ENCODE assay signal across 25 cellular contexts in the genomic region with DNA sequence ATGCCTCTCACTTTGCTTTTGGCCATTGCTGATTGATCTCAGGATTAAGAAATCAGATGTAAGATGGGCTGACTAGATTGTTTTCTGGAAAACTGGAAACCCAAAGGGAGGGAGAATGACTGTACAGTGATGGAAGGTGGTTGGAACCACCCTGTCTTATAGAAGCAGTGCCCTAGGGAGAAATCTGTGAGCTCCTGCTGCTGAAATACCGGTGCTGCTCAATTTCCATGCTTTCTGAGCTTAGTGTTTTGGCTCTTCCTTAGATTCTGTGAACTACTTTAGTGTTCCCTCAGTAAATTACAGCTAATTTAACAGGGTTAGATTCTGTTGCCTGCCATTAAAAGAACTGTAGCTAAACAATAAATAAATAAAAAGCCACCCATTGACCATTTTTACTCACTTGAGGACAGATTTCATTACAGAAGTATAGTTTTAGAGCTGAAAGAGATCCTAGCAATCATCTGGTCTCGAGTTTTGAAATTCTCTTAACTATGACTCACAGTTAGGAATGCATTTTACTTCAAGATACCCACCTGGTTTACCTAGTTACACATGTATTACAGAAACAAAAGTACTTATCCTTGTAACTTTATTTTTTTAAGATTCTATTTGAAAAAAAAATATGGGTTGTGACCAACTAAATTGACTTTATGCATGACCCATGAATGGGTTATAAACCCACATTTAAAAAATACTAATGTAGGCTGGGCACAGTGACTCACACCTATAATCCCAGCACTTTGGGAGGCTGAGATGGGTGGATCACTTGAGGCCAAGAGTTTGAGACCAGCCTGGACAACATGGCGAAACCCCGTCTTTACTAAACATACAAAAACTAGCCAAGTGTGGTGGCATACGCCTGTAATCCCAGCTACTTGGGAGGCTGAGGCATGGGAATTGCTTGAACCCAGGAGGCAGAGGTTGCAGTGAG. TPM values are rescaled to one million over a fixed set of nuclear protein-coding genes. Genes with fewer than 3 reads are reported as not detected.
DNase-seq lines count a peak whose midpoint lies in the region; ATAC-seq, FAIRE-seq and TF ChIP-seq lines count a peak whose summit lies in the region.
"Had no signal": no experiment of that assay in that cellular context is flagged by ENCODE, and none has a peak within 500 bp of the region (broad histone marks: within the 10 kb centered on the region; RNA-seq: fewer than 3 reads in every experiment).

No MANE protein-coding gene starts in this region.

- ATAC-seq in WTC11: no peak
- ATAC-seq in gastroesophageal sphincter: no peak
- ATAC-seq: activated CD4-positive, CD25-positive, alpha-beta regulatory T cell treated with anti-CD3 and anti-CD28 coated beads, Interleukin-2, amount 50 U/mL, for 24 hours; activated CD8-positive, alpha-beta T cell treated with anti-CD3 and anti-CD28 coated beads, Interleukin-2, amount 10 ng/mL, durations not matched to agents 7 days and 5 days; activated T-cell treated with anti-CD3 and anti-CD28 coated beads, Interleukin-2, amount 50 U/mL, for 4 hours had no signal

- WGBS in gastroesophageal sphincter (ENCODE audit: low coverage in 1 of 2), 2 donors: 78 to 91% methylated on average over 2 to 4 of the region's 5 CpGs

- H3K27me3 ChIP-seq in PC-9 (ENCODE audit: insufficient read depth, low read depth) (no peaks in the 10 kb centered on the region), gastroesophageal sphincter (no peaks in the 10 kb centered on the region)
- H3K27me3 ChIP-seq: right atrium auricular region had no signal

- H3K9me3 ChIP-seq in PC-9 (ENCODE audit: insufficient read depth, low read depth) (peaks cover 15% of the 10 kb centered on the region), gastroesophageal sphincter (no peaks in the 10 kb centered on the region)
- H3K9me3 ChIP-seq: right atrium auricular region had no signal

- no peaks in the 10 kb centered on the region; the same call in 1 of the 2 replicates for H3K79me2 ChIP-seq in PC-9 (ENCODE audit: low read depth)

- peaks cover 34% of the 10 kb centered on the region for H3K36me3 Mint-ChIP-seq in mesothelial cell of epicardium
- peaks cover 12% of the 10 kb centered on the region for H3K36me3 Mint-ChIP-seq in WTC11
- H3K36me3 Mint-ChIP-seq: immature natural killer cell, naive B cell had no signal

- peaks cover 32% of the 10 kb centered on the region for H3K36me3 ChIP-seq in PC-9 (ENCODE audit: low read depth)
- H3K36me3 ChIP-seq in gastroesophageal sphincter: peaks cover 0 to 35% of the 10 kb centered on the region in 2 donors

- POLR2A ChIA-PET in PC-9 (lab: Charles Lee; ENCODE audit: unreplicated experiment) (interaction anchor here (0.5 to 0.8 kb wide), 5 partner anchors 17 to 458 kb away, joined by 3 to 9 read pairs (median 3); partner anchors contain the start of gene DDX59), WTC11 (lab: Charles Lee) (interaction anchor here (0.9 kb wide), 1 partner anchor 19 kb away, joined by 4 read pairs; no protein-coding TSS in a partner anchor)

- H3K4me3 Mint-ChIP-seq in mesothelial cell of epicardium: no peak overlapping the region
- no peak overlapping the region for H3K4me3 Mint-ChIP-seq in WTC11
- H3K4me3 Mint-ChIP-seq: activated CD8-positive, alpha-beta T cell treated with anti-CD3 and anti-CD28 coated beads, Interleukin-2, amount 10 ng/mL, durations not matched to agents 7 days and 5 days; activated naive CD4-positive, alpha-beta T cell treated with anti-CD3 and anti-CD28 coated beads for 36 hours; activated T-cell treated with anti-CD3 and anti-CD28 coated beads, Interleukin-2, amount 50 U/mL, for 4 hours; CD4-positive, CD25-positive, alpha-beta regulatory T cell; central memory CD8-positive, alpha-beta T cell; immature natural killer cell; naive B cell had no signal

- H3K4me1 ChIP-seq in PC-9 (replicated peaks; ENCODE audit: insufficient read depth) (peaks cover 15% of the 10 kb centered on the region), gastroesophageal sphincter (peaks cover 9 to 43% (median 12%) of the 10 kb centered on the region in 3 donors)

- H3K9me2 ChIP-seq in PC-9 (ENCODE audit: insufficient read depth): no peaks in the 10 kb centered on the region; the same call in 1 of the 2 replicates

- no peak for FAIRE-seq in HTR-8/SVneo (lab: Jason Lieb, UNC)

- TF ChIP-seq CTCF in PC-9 (conservative IDR thresholded peaks at IDR 0.05) (no peak), epithelial cell of proximal tubule (conservative IDR thresholded peaks at IDR 0.05; ENCODE audit: low read depth, low read length) (no peak), mesothelial cell of epicardium (IDR thresholded peaks at IDR 0.05; ENCODE audit: unreplicated experiment) (no peak), WTC11 (IDR thresholded peaks at IDR 0.05) (no peak), gastroesophageal sphincter (IDR thresholded peaks at IDR 0.05) (no peak)

- CTCF ChIA-PET in PC-9 (lab: Charles Lee) (interaction anchor here (0.6 kb wide), 1 partner anchor 510 kb away, joined by 3 read pairs; no protein-coding TSS in a partner anchor), WTC11 (lab: Charles Lee) (interaction anchor here (0.8 to 1.0 kb wide), 2 partner anchors 31 to 150 kb away, joined by 3 to 4 read pairs; no protein-coding TSS in a partner anchor)

- H3K4me1 Mint-ChIP-seq in mesothelial cell of epicardium (peaks cover 19% of the 10 kb centered on the region), WTC11 (no peaks in the 10 kb centered on the region)
- H3K4me1 Mint-ChIP-seq: central memory CD8-positive, alpha-beta T cell; immature natural killer cell had no signal

- no TSS peak for BruUV-seq in PC-9 (replicated peaks; lab: Mats Ljungman, UMichigan)

- H2AFZ ChIP-seq in PC-9: no peak overlapping the region

- H3K27ac Mint-ChIP-seq in mesothelial cell of epicardium (peak overlapping the region; percentile 85), WTC11 (no peak overlapping the region; the same call in 1 of the 2 replicates)
- H3K27ac Mint-ChIP-seq: activated CD8-positive, alpha-beta T cell treated with anti-CD3 and anti-CD28 coated beads, Interleukin-2, amount 10 ng/mL, durations not matched to agents 7 days and 5 days; activated naive CD4-positive, alpha-beta T cell treated with anti-CD3 and anti-CD28 coated beads for 36 hours; immature natural killer cell; naive B cell had no signal

- no peak for TF ChIP-seq POLR2A in gastroesophageal sphincter (IDR thresholded peaks at IDR 0.05)

- H3K9me3 Mint-ChIP-seq in mesothelial cell of epicardium: peaks cover 5% of the 10 kb centered on the region
- no peaks in the 10 kb centered on the region for H3K9me3 Mint-ChIP-seq in WTC11
- H3K9me3 Mint-ChIP-seq: activated naive CD4-positive, alpha-beta T cell treated with anti-CD3 and anti-CD28 coated beads for 36 hours; activated T-cell treated with anti-CD3 and anti-CD28 coated beads, Interleukin-2, amount 50 U/mL, for 4 hours; CD4-positive, CD25-positive, alpha-beta regulatory T cell; central memory CD8-positive, alpha-beta T cell; immature natural killer cell; naive B cell had no signal

- H3K4me3 ChIP-seq in PC-9 (no peak overlapping the region), epithelial cell of proximal tubule (ENCODE audit: low read depth, low read length) (no peak overlapping the region), gastroesophageal sphincter (no peak overlapping the region)
- H3K4me3 ChIP-seq: right atrium auricular region had no signal

- intact Hi-C loops in PC-9 (cut with micrococcal nuclease; ENCODE audit: unreplicated experiment): no loop called here

- no peaks in the 10 kb centered on the region for H4K20me1 ChIP-seq in PC-9 (ENCODE audit: insufficient read depth)

- DNase-seq in ELR (ENCODE audit: low read depth) (peak; percentile 29), PC-9 (peak in 1 of 2 experiments; percentile 66), epithelial cell of proximal tubule (ENCODE audit: low read depth) (peak; percentile 27), mesothelial cell of epicardium (ENCODE audit: low spot score in 2 of 2, unreplicated experiment in 2 of 2) (no peak), HTR-8/SVneo (ENCODE audit: insufficient read length, low spot score) (no peak), WTC11 (ENCODE audit: low spot score) (no peak), iPS-NIHi7 (ENCODE audit: extremely low spot score) (no peak)
- DNase-seq: activated CD8-positive, alpha-beta T cell treated with anti-CD3 and anti-CD28 coated beads, Interleukin-2, amount 10 ng/mL, durations not matched to agents 7 days and 5 days; activated naive CD4-positive, alpha-beta T cell treated with anti-CD3 and anti-CD28 coated beads for 36 hours; activated T-cell treated with anti-CD3 and anti-CD28 coated beads, Interleukin-2, amount 50 U/mL, for 4 hours; CD4-positive, CD25-positive, alpha-beta regulatory T cell; effector CD8-positive, alpha-beta T cell; head of caudate nucleus; immature natural killer cell; naive B cell; NCI-H1048; NCI-H2029; NCI-H510A; occipital lobe; RPMI8226; T-helper 9 cell had no signal

- H3K27ac ChIP-seq in PC-9: peak overlapping the region; percentile 41; the same call in 1 of the 2 replicates
- no peak overlapping the region for H3K27ac ChIP-seq in gastroesophageal sphincter
- H3K27ac ChIP-seq: right atrium auricular region had no signal

- no peaks in the 10 kb centered on the region for H3K27me3 Mint-ChIP-seq in mesothelial cell of epicardium (ENCODE audit: low read depth)
- H3K27me3 Mint-ChIP-seq in WTC11 (ENCODE audit: low read depth): no peaks in the 10 kb centered on the region
- H3K27me3 Mint-ChIP-seq: CD4-positive, CD25-positive, alpha-beta regulatory T cell; central memory CD8-positive, alpha-beta T cell had no signal

- H3K4me2 ChIP-seq in PC-9: no peak overlapping the region

- H3F3A ChIP-seq in PC-9 (ENCODE audit: insufficient read depth, low read depth): peaks cover 20% of the 10 kb centered on the region

- TF ChIP-seq EP300 in gastroesophageal sphincter (IDR thresholded peaks at IDR 0.05): no peak

TF ChIP-seq in WTC11, 78 proteins besides CTCF, POLR2A, EP300 and RAD21:
- TF ChIP-seq RELA (CRISPR knock-in tag; IDR thresholded peaks at IDR 0.05; ENCODE audit: borderline replicate concordance): no peak
- no peak for TF ChIP-seq TP53 (CRISPR knock-in tag; IDR thresholded peaks at IDR 0.05)

RNA-seq across cellular contexts. Expression of gene CAMSAP2, which starts 33.2 kb away (rescaled TPM):
- total RNA-seq in PC-9 (2021) (27.5 and 40.3 TPM in 2 replicates), epithelial cell of proximal tubule (10.6 and 12.1 TPM in 2 replicates), mesothelial cell of epicardium (47.9 to 48.2 TPM (median 48.2 TPM) in 3 replicates), WTC11 (2021) (18.1 to 20.7 TPM (median 19.0 TPM) in 3 replicates), gastroesophageal sphincter (10 to 100 TPM; 37.8 to 47.4 (median 46.0) TPM)

Comparison
In these comparisons a context has a peak if more than half of its experiments do, and no peak if none do; other contexts are left out.
1. DNase-seq: peak in ELR (single experiment) and epithelial cell of proximal tubule (single experiment); none in mesothelial cell of epicardium (0 of 2), HTR-8/SVneo (single experiment), WTC11 (single experiment) and iPS-NIHi7 (single experiment).